ENCODE assay signal across 10 cellular contexts in the genomic region with DNA sequence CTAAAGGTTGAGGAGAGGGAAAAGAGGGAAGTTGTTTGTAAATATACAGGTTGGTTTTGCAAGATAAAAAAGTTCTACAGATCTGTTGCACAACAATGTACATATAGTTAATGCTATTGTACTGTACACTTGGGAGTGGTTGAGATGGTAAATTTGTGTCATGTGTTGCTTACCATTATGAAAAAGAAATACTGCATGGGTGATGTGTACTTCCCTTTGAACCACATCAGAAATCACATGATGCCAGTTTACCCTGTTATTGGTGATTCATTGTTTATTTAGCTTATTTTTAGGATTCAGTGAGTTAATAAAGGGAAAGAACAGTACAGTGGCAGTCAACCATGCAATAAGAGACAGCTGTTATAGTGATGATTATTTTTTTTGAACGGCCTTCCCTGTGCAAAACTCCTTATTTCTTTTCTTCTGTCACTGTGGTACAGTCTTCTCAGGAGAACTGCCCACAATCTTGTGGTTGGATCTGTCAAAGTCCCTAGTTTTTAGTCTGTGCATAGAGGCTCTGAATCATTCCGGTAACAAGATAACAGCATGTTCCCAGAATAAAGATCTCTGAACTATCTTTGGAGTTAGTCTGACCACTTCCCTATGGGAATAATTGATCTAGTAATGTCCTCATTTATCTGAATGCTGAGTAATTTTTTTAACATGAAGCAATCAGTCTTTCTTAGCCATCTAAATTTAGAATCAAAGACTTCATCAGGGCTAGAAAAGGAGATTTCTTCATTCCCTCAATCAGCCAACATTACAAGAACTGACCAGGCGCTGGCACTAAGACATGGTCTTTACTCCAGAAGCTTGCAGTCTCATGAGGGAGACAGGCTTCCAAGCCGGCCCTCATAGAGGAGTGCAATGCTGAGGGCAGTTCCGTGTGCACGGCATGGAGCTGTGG.
DNase-seq lines count a peak whose midpoint lies in the region; ATAC-seq, FAIRE-seq and TF ChIP-seq lines count a peak whose summit lies in the region.
"Had no signal": no experiment of that assay in that cellular context is flagged by ENCODE, and none has a peak within 500 bp of the region (broad histone marks: within the 10 kb centered on the region; RNA-seq: fewer than 3 reads in every experiment).

No MANE protein-coding gene starts in this region.

- peaks cover 6 to 46% (median 39%) of the 10 kb centered on the region in 9 donors for H3K4me1 ChIP-seq in heart right ventricle

- no peak for FAIRE-seq in D721Med (lab: Jason Lieb, UNC)

- no peak for TF ChIP-seq CTCF in heart right ventricle (IDR thresholded peaks at IDR 0.05)
- no peak for TF ChIP-seq CTCF in D721Med (IDR thresholded peaks at IDR 0.05; ENCODE audit: insufficient read depth, missing control alignments)

- intact Hi-C loops in heart right ventricle (cut with DNase I) = no loop called here

- DNase-seq in HT-29 (ENCODE audit: low spot score) (peak; percentile 54), UCSD-AML1 (lab: John Stamatoyannopoulos, UW; ENCODE audit: unreplicated experiment) (peak; percentile 42), heart right ventricle (no peak), stromal cell of bone marrow (ENCODE audit: low read depth) (peak; percentile 88), iPS-NIHi11 (ENCODE audit: low spot score) (no peak), D721Med (ENCODE audit: insufficient read length, low spot score) (no peak)
- no peak for DNase-seq in activated CD4-positive, alpha-beta T cell treated with anti-CD3 and anti-CD28 coated beads, Interleukin-2, amount 50 U/mL, for 1 hour
- DNase-seq: NCI-H524, right lobe of liver had no signal

- H3K9me3 ChIP-seq in heart right ventricle = peaks cover 0 to 16% (median 0%) of the 10 kb centered on the region in 11 donors
- H3K9me3 ChIP-seq: right lobe of liver had no signal

- ATAC-seq in heart right ventricle (peak; percentile 27 to 87 (median 64)), GM19023 (IDR thresholded peaks at IDR 0.05; ENCODE audit: unreplicated experiment) (no peak)

- H3K27me3 ChIP-seq in heart right ventricle = no peaks in the 10 kb centered on the region
- H3K27me3 ChIP-seq: right lobe of liver had no signal

- peak overlapping the region in 6 of 10 donors; percentile 5 to 61 (median 44) for H3K27ac ChIP-seq in heart right ventricle
- H3K27ac ChIP-seq: right lobe of liver had no signal

- no peak overlapping the region for H3K4me3 ChIP-seq in heart right ventricle
- H3K4me3 ChIP-seq: right lobe of liver had no signal

- H3K36me3 ChIP-seq in heart right ventricle = no peaks in the 10 kb centered on the region
- H3K36me3 ChIP-seq: right lobe of liver had no signal

- 55% methylated on average over 6 of the region's 6 CpGs for WGBS in heart right ventricle, 2 donors

Comparison
In these comparisons a context has a peak if more than half of its experiments do, and no peak if none do; other contexts are left out.
1. DNase-seq: peak in HT-29 (single experiment), UCSD-AML1 (single experiment) and stromal cell of bone marrow (single experiment); none in heart right ventricle (0 of 2), iPS-NIHi11 (single experiment), activated CD4-positive, alpha-beta T cell treated with anti-CD3 and anti-CD28 coated beads, Interleukin-2, amount 50 U/mL, for 1 hour (single experiment) and D721Med (single experiment).